In the genomic region with DNA sequence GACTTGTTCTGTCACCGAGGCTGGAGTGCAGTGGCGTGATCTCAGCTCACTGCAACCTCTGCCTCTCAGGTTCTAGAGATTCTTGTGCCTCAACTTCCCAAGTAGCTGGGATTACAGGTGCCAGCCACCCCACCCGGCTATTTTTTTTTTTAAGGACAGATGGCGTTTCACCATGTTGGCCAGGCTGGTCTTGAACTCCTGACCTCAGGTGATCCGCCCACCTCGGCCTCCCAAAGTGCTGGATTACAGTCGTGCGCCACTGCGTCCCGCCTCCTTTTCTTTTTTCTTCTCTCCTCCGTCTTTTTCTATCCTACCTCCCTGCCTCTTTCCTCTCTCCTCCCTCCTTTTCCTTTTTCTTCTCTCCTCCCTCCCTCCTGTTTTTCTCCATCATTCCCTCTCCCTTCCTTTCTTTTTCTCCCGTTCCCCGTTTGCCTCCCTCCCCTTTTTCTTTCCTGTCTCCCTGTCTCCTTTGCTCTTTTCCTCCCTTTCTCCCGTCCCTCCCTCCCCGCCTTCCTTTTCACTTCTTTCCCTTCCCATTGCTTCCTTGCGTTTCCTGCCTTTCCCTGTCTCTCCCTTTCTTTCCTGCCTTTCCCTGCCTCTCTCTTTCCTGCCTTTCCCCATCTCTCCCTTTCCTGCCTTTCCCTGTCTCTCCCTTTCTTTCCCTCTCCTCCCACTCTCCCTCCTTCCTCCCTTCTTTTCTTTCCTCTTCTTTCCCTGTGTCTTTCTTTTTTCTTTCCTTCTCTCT, we compare ENCODE assay signal across 8 cellular contexts. TPM values are rescaled to one million over a fixed set of nuclear protein-coding genes. Genes with fewer than 3 reads are reported as not detected.
A peak's percentile ranks its signal among the peaks of the same experiment; 100 is the strongest.
DNase-seq lines count a peak whose midpoint lies in the region; ATAC-seq and TF ChIP-seq lines count a peak whose summit lies in the region.

No MANE protein-coding gene starts in this region.

- intact Hi-C loops in mammary epithelial cell (cut with micrococcal nuclease): loop anchor here (5.0 kb wide), 1 partner anchor 198 kb away; a partner anchor contains a TSS

- peak overlapping the region; percentile 90 to 97 (median 96) for H3K4me3 Mint-ChIP-seq in nephron

- peak overlapping the region; percentile 60 to 100 (median 100); a peak in 16 of 22 replicates for H3K9ac ChIP-seq in BLaER1 treated with 17β-estradiol and CSF1 and Interleukin-3, amounts not matched to agents 10 nM and 100 nM
- H3K9ac ChIP-seq in Loucy (ENCODE audit: low read depth, low read length, poor library complexity, severe bottlenecking) (peak overlapping the region; percentile 94), mammary epithelial cell (ENCODE audit: insufficient read depth, low read length) (no peak overlapping the region)

- H3K36me3 Mint-ChIP-seq in nephron (ENCODE audit: low read depth): peaks cover 41% of the 10 kb centered on the region

- H3K79me2 ChIP-seq in Loucy (ENCODE audit: insufficient read depth, low read length) (peaks cover 59% of the 10 kb centered on the region), mammary epithelial cell (ENCODE audit: insufficient read depth, low read length) (peaks cover 68% of the 10 kb centered on the region)

- TF ChIP-seq CTCF in Loucy (conservative IDR thresholded peaks at IDR 0.05; ENCODE audit: low read length) (no peak), mammary epithelial cell (conservative IDR thresholded peaks at IDR 0.05 in 1 of 2, IDR thresholded peaks at IDR 0.05 in 1 of 2; ENCODE audit: extremely low read depth in 1 of 2, insufficient read depth in 1 of 2, low read depth in 1 of 2, low read length in 2 of 2) (no peak), nephron (IDR thresholded peaks at IDR 0.05; ENCODE audit: unreplicated experiment in 3 of 3) (no peak)

- peaks cover 35% of the 10 kb centered on the region for H3K4me1 Mint-ChIP-seq in nephron

- H3K9me2 ChIP-seq in Loucy (replicated peaks; ENCODE audit: low read depth, low read length): no peaks in the 10 kb centered on the region

- WGBS in mammary epithelial cell (ENCODE audit: low coverage, missing lambda C conversion rate): 99% methylated on average over 6 of the region's 16 CpGs

- no peaks in the 10 kb centered on the region for H3K27me3 Mint-ChIP-seq in nephron (ENCODE audit: low read depth)

- no peaks in the 10 kb centered on the region; a peak in 1 of 22 replicates for H3K9me3 ChIP-seq in BLaER1 treated with 17β-estradiol and CSF1 and Interleukin-3, amounts not matched to agents 10 nM and 100 nM (replicated peaks in 1 of 11)
- no peaks in the 10 kb centered on the region for H3K9me3 ChIP-seq in Loucy (ENCODE audit: insufficient read depth, low read depth, low read length)
- no peaks in the 10 kb centered on the region for H3K9me3 ChIP-seq in mammary epithelial cell (replicated peaks; ENCODE audit: insufficient read depth, low read length)

- H3K27me3 ChIP-seq in BLaER1 treated with 17β-estradiol and CSF1 and Interleukin-3, amounts not matched to agents 10 nM and 100 nM: no peaks in the 10 kb centered on the region
- H3K27me3 ChIP-seq in Loucy (ENCODE audit: insufficient read depth, low read length, poor library complexity, severe bottlenecking): no peaks in the 10 kb centered on the region
- no peaks in the 10 kb centered on the region for H3K27me3 ChIP-seq in mammary epithelial cell (ENCODE audit: insufficient read depth, low read length)

- dilution Hi-C loops in mammary epithelial cell (cut with HindIII; ENCODE audit: low sequenced_read_pairs): no loop called here

- H3K27ac ChIP-seq in BLaER1 treated with 17β-estradiol and CSF1 and Interleukin-3, amounts not matched to agents 10 nM and 100 nM: peak overlapping the region in 7 of 11 experiments; percentile 27 to 100 (median 57); a peak in 9 of 22 replicates
- H3K27ac ChIP-seq in mammary epithelial cell (ENCODE audit: insufficient read depth, low read depth, low read length): no peak overlapping the region

- H3F3A ChIP-seq in Loucy (ENCODE audit: low read depth): no peaks in the 10 kb centered on the region

- no peak for ATAC-seq in left lobe of liver

- H4K20me1 ChIP-seq in BLaER1 treated with 17β-estradiol and CSF1 and Interleukin-3, amounts not matched to agents 10 nM and 100 nM: peaks cover 28 to 73% (median 45%) of the 10 kb centered on the region in 11 experiments
- H4K20me1 ChIP-seq in Loucy (ENCODE audit: insufficient read depth, low read length, poor library complexity, severe bottlenecking) (peaks cover 25% of the 10 kb centered on the region), mammary epithelial cell (ENCODE audit: insufficient read depth, low read length) (peaks cover 6% of the 10 kb centered on the region)

- DNase-seq in mammary epithelial cell (no peak), cerebellum (ENCODE audit: low spot score) (no peak), NK-92 (lab: John Stamatoyannopoulos, UW; ENCODE audit: unreplicated experiment) (no peak), HuH-7.5 (ENCODE audit: low spot score) (no peak), left lobe of liver (ENCODE audit: low spot score) (no peak)

- CTCF ChIA-PET in mammary epithelial cell (lab: Charles Lee; ENCODE audit: low non-redundant PET): no interaction called here

- H3K27ac Mint-ChIP-seq in nephron: peak overlapping the region; percentile 33 to 98 (median 97)

- H3K36me3 ChIP-seq in BLaER1 treated with 17β-estradiol and CSF1 and Interleukin-3, amounts not matched to agents 10 nM and 100 nM: peaks cover 41 to 68% (median 63%) of the 10 kb centered on the region in 11 experiments
- H3K36me3 ChIP-seq in Loucy (ENCODE audit: insufficient read depth, low read length) (peaks cover 11% of the 10 kb centered on the region; the same call in 1 of the 2 replicates), mammary epithelial cell (ENCODE audit: insufficient read depth, low read length) (peaks cover 10% of the 10 kb centered on the region)

- H3K4me1 ChIP-seq in BLaER1 treated with 17β-estradiol and CSF1 and Interleukin-3, amounts not matched to agents 10 nM and 100 nM: peaks cover 44 to 61% (median 57%) of the 10 kb centered on the region in 10 experiments
- H3K4me1 ChIP-seq in Loucy (ENCODE audit: insufficient read depth, low read length, poor library complexity, severe bottlenecking) (peaks cover 3% of the 10 kb centered on the region), mammary epithelial cell (ENCODE audit: insufficient read depth, low read length) (peaks cover 23% of the 10 kb centered on the region)

- no TSS peak for BruUV-seq in mammary epithelial cell (replicated peaks; lab: Mats Ljungman, UMichigan)

- H2AFZ ChIP-seq in Loucy (ENCODE audit: low read length) (no peak overlapping the region), mammary epithelial cell (ENCODE audit: low read depth, low read length) (no peak overlapping the region)

- in situ Hi-C loops in mammary epithelial cell (cut with MboI; ENCODE audit: low sequenced_read_pairs in 2 of 2): no loop called here

- no peaks in the 10 kb centered on the region for H3K9me3 Mint-ChIP-seq in nephron

- peak overlapping the region; percentile 69 to 95 (median 82) for H3K4me2 ChIP-seq in BLaER1 treated with 17β-estradiol and CSF1 and Interleukin-3, amounts not matched to agents 10 nM and 100 nM
- peak overlapping the region; percentile 74 for H3K4me2 ChIP-seq in Loucy (ENCODE audit: low read depth, low read length, poor library complexity, severe bottlenecking)
- H3K4me2 ChIP-seq in mammary epithelial cell (ENCODE audit: insufficient read depth, low read depth, low read length): peak overlapping the region; percentile 47

- peak overlapping the region in 7 of 10 experiments; percentile 82 to 100 (median 93); a peak in 7 of 20 replicates for H3K4me3 ChIP-seq in BLaER1 treated with 17β-estradiol and CSF1 and Interleukin-3, amounts not matched to agents 10 nM and 100 nM
- H3K4me3 ChIP-seq in Loucy (ENCODE audit: low read length, poor library complexity, severe bottlenecking) (peak overlapping the region; percentile 80), mammary epithelial cell (replicated peaks in 1 of 3; ENCODE audit: insufficient read depth in 1 of 3, low read depth in 2 of 3, low read length in 3 of 3) (peak overlapping the region in 1 of 3 experiments; percentile 71)

RNA-seq across cellular contexts. Expression of a gene that starts 2.1 kb away (rescaled TPM):
- total RNA-seq in mammary epithelial cell: 100 to 1,000 TPM; 215 to 270 TPM
- 386 TPM for polyA plus RNA-seq in mammary epithelial cell
- 83.2 TPM for polyA minus RNA-seq in mammary epithelial cell
- total RNA-seq in cerebellum: 125 TPM
- total RNA-seq in left lobe of liver: 55.9 TPM

RNA-seq across cellular contexts. Expression of a gene that starts 57.5 kb away (rescaled TPM):
- total RNA-seq in mammary epithelial cell: not detected
- not detected for polyA plus RNA-seq in mammary epithelial cell
- polyA minus RNA-seq in mammary epithelial cell: not detected
- 2.4 TPM for total RNA-seq in cerebellum
- total RNA-seq in left lobe of liver: 0.40 TPM

RNA-seq across cellular contexts. Expression of a gene that starts 58.7 kb away (rescaled TPM):
- total RNA-seq in mammary epithelial cell (10 to 100 TPM in 1 of 2 donors, 1 to 10 TPM in 1; 9.1 to 13.7 TPM), cerebellum (9.0 TPM), left lobe of liver (31.4 TPM)
- polyA plus RNA-seq in mammary epithelial cell: 10.9 TPM
- polyA minus RNA-seq in mammary epithelial cell: 9.4 TPM
